In genomic region chr7:52944916-52945315, GRCh38 we compare ENCODE assay signal across 31 cellular contexts.
A peak's percentile ranks its signal among the peaks of the same experiment; 100 is the strongest.
DNase-seq lines count a peak whose midpoint lies in the region; ATAC-seq, FAIRE-seq and TF ChIP-seq lines count a peak whose summit lies in the region.
"Had no signal": no experiment of that assay in that cellular context is flagged by ENCODE, and none has a peak within 500 bp of the region (broad histone marks: within the 10 kb centered on the region; RNA-seq: fewer than 3 reads in every experiment).

No MANE protein-coding gene starts in this region.

- ATAC-seq in HG03280 (IDR thresholded peaks at IDR 0.05; ENCODE audit: unreplicated experiment) = no peak
- no peak for ATAC-seq in upper lobe of right lung
- ATAC-seq: HCT116; heart right ventricle; left cardiac atrium; SK-N-SH treated with all-trans-retinoic acid at 6 μM for 48 hours; stimulated activated memory B cell treated with anti-CD40 and anti-IgM and Interleukin-4, amounts not matched to agents 10 μg/mL and 1 μg/mL and 100 μg/mL, for 72 hours; T-helper 17 cell had no signal

- POLR2A ChIA-PET in BJ (lab: Charles Lee) = no interaction called here

- no peaks in the 10 kb centered on the region for H3K9me3 ChIP-seq in upper lobe of right lung

- DNase-seq in BJ (ENCODE audit: low read depth) (peak; percentile 24), HT1080 (ENCODE audit: low read depth) (peak; percentile 71), bronchial epithelial cell (ENCODE audit: low read depth) (peak; percentile 69), kidney glomerular epithelial cell (lab: John Stamatoyannopoulos, UW) (peak; percentile 15), DMS79 treated with DMSO at 0.1 percent for 48 hours (lab: John Stamatoyannopoulos, UW) (no peak), upper lobe of right lung (no peak), NOMO-1 treated with DMSO at 0.1 percent for 48 hours (lab: John Stamatoyannopoulos, UW; ENCODE audit: unreplicated experiment) (no peak)
- DNase-seq: activated CD4-positive, alpha-beta T cell treated with anti-CD3 and anti-CD28 coated beads, Interleukin-2, amount 50 U/mL, for 1 hour; activated CD4-positive, CD25-positive, alpha-beta regulatory T cell; activated effector memory CD4-positive, alpha-beta T cell treated with anti-CD3 and anti-CD28 coated beads, Interleukin-2, amount 50 U/mL, for 16 hours; activated T-cell treated with anti-CD3 and anti-CD28 coated beads, Interleukin-2, amount 50 U/mL, for 24 hours; caudate nucleus; CD4-positive, alpha-beta T cell; DMS 273 treated with DMSO at 0.1 percent for 48 hours; effector CD8-positive, alpha-beta T cell; erythroblast; foreskin melanocyte; heart right ventricle; left cardiac atrium; mammary epithelial cell; NCI-H146; nephron progenitor cell; substantia nigra; T-helper 17 cell had no signal

- no peaks in the 10 kb centered on the region for H3K27me3 ChIP-seq in BJ (ENCODE audit: control insufficient read depth, insufficient read depth, low read length)
- H3K27me3 ChIP-seq in bronchial epithelial cell (ENCODE audit: control insufficient read depth, insufficient read depth, low read length) = no peaks in the 10 kb centered on the region
- H3K27me3 ChIP-seq in upper lobe of right lung = no peaks in the 10 kb centered on the region
- H3K27me3 ChIP-seq: heart right ventricle had no signal

- no peak overlapping the region for H3K27ac ChIP-seq in upper lobe of right lung
- H3K27ac ChIP-seq: coronary artery, heart right ventricle had no signal

- no peaks in the 10 kb centered on the region for H3K4me1 ChIP-seq in upper lobe of right lung
- H3K4me1 ChIP-seq: heart right ventricle had no signal

- intact Hi-C loops in upper lobe of right lung (cut with DNase I) = no loop called here

- CTCF ChIA-PET in BJ (lab: Yijun Ruan, JAX) = no interaction called here

- no peak for FAIRE-seq in bronchial epithelial cell (lab: Jason Lieb, UNC)
- FAIRE-seq: GM12892, TTC549 had no signal

- no peak overlapping the region for H3K4me3 ChIP-seq in BJ (ENCODE audit: low read depth, low read length)
- no peak overlapping the region for H3K4me3 ChIP-seq in bronchial epithelial cell (ENCODE audit: low read depth, low read length)
- no peak overlapping the region for H3K4me3 ChIP-seq in upper lobe of right lung
- H3K4me3 ChIP-seq: coronary artery, heart right ventricle had no signal

- H3K36me3 ChIP-seq in BJ (ENCODE audit: control insufficient read depth, insufficient read depth, low read length) (no peaks in the 10 kb centered on the region), bronchial epithelial cell (ENCODE audit: control insufficient read depth, insufficient read depth, low read length) (no peaks in the 10 kb centered on the region), upper lobe of right lung (no peaks in the 10 kb centered on the region)
- H3K36me3 ChIP-seq: heart right ventricle had no signal

- no peak for TF ChIP-seq CTCF in BJ (IDR thresholded peaks at IDR 0.05; ENCODE audit: insufficient read depth, low read depth, low read length)
- no peak for TF ChIP-seq CTCF in bronchial epithelial cell (IDR thresholded peaks at IDR 0.05; ENCODE audit: insufficient read depth, low read length, severe bottlenecking)
- TF ChIP-seq CTCF in upper lobe of right lung (IDR thresholded peaks at IDR 0.05) = no peak

Comparison
In these comparisons a context has a peak if more than half of its experiments do, and no peak if none do; other contexts are left out.
1. DNase-seq: peak in BJ (single experiment), HT1080 (single experiment), bronchial epithelial cell (single experiment) and kidney glomerular epithelial cell (single experiment); none in DMS79 treated with DMSO at 0.1 percent for 48 hours (single experiment), upper lobe of right lung (single experiment) and NOMO-1 treated with DMSO at 0.1 percent for 48 hours (single experiment).